In the genomic region with DNA sequence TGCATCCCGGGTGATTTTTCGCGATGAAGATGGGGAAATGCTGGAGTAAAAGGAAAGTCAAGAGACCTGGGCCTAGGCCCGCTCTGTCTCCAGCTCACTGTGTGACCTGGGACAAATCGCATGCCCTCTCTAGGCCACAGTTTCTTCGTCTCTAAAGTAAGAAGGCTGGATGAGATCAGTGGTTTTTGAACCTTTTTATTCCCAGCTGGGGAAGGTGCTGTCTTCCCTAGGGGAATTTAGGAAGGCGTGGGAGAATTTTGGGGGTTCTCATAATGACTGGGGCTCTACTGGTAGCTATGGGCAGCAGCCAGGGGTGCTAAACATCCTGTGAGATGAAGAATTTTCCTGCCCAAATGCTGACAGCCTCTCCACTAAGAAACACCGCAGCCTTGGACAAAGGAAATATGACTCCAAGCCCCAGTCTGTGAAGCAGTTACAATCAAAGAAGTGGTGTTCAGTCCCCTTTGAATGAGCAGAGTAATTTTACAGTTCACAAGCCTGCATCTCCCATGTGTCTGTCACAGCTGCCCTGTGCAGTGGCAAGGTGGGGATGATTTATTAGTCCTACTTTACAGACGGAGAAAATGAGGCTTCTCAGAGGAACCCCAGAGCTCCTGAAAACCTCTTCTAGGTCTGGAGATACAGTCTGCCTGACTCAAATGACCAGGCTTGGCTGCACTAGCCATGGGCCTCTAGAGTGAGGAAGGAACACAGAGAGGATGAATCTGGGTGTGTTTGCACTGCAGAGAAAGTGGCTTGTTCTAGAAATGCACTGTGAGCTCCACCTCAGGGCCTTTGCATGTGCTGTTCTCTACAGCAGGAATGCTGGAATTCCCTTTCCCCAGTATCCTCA, we compare ENCODE assay signal across 15 cellular contexts. TPM values are rescaled to one million over a fixed set of nuclear protein-coding genes. Genes with fewer than 3 reads are reported as not detected.
DNase-seq lines count a peak whose midpoint lies in the region; ATAC-seq, FAIRE-seq and TF ChIP-seq lines count a peak whose summit lies in the region.
"Had no signal": no experiment of that assay in that cellular context is flagged by ENCODE, and none has a peak within 500 bp of the region (broad histone marks: within the 10 kb centered on the region; RNA-seq: fewer than 3 reads in every experiment).

No MANE protein-coding gene starts in this region.

- H3K27me3 Mint-ChIP-seq in HFFc6 (ENCODE audit: insufficient read depth), result peaks cover 15% of the 10 kb centered on the region
- no peaks in the 10 kb centered on the region for H3K27me3 Mint-ChIP-seq in activated T-helper 1 cell treated with anti-CD3 and anti-CD28 coated beads, Interleukin-12 subunit alpha, Interleukin-12 subunit beta, Interleukin-2, Interleukin-4 antibody, amounts not matched to agents 30 ng/mL and 10 ng/mL and 1 ng/mL, durations not matched to agents 14 hours and 24 hours and 36 hours (ENCODE audit: insufficient read depth)
- no peaks in the 10 kb centered on the region for H3K27me3 Mint-ChIP-seq in natural killer cell treated with Interleukin-12 subunit alpha and Interleukin-12 subunit beta and Interleukin-15 and Interleukin-18, amount 100 ng/mL, for 72 hours

- DNase-seq in NCI-H2029 treated with DMSO at 0.1 percent for 48 hours (lab: John Stamatoyannopoulos, UW) (peak; percentile 8), NCI-H2029 (lab: John Stamatoyannopoulos, UW) (no peak), HFFc6 (no peak), NCI-H524 (lab: John Stamatoyannopoulos, UW) (no peak), kidney (no peak)
- no peak for DNase-seq in activated T-helper 1 cell treated with anti-CD3 and anti-CD28 coated beads, Interleukin-12 subunit alpha, Interleukin-12 subunit beta, Interleukin-2, Interleukin-4 antibody, amounts not matched to agents 30 ng/mL and 10 ng/mL and 1 ng/mL, durations not matched to agents 14 hours and 24 hours and 36 hours (ENCODE audit: low spot score)
- DNase-seq in natural killer cell treated with Interleukin-12 subunit alpha and Interleukin-12 subunit beta and Interleukin-15 and Interleukin-18, amount 100 ng/mL, for 72 hours (ENCODE audit: low spot score), result no peak
- no peak for DNase-seq in central memory CD4-positive, alpha-beta T cell
- DNase-seq: right lobe of liver, Right ventricle myocardium superior had no signal

- H3K9me3 Mint-ChIP-seq in HFFc6, result no peaks in the 10 kb centered on the region
- H3K9me3 Mint-ChIP-seq in activated T-helper 1 cell treated with anti-CD3 and anti-CD28 coated beads, Interleukin-12 subunit alpha, Interleukin-12 subunit beta, Interleukin-2, Interleukin-4 antibody, amounts not matched to agents 30 ng/mL and 10 ng/mL and 1 ng/mL, durations not matched to agents 14 hours and 24 hours and 36 hours, result peaks cover 4% of the 10 kb centered on the region
- no peaks in the 10 kb centered on the region for H3K9me3 Mint-ChIP-seq in natural killer cell treated with Interleukin-12 subunit alpha and Interleukin-12 subunit beta and Interleukin-15 and Interleukin-18, amount 100 ng/mL, for 72 hours

- no peaks in the 10 kb centered on the region for H3K36me3 ChIP-seq in kidney (ENCODE audit: control insufficient read depth in 1 of 2, insufficient read depth in 2 of 2, low read length in 2 of 2)
- H3K36me3 ChIP-seq: right lobe of liver had no signal

- intact Hi-C loops in activated T-helper 1 cell treated with anti-CD3 and anti-CD28 coated beads, Interleukin-12 subunit alpha, Interleukin-12 subunit beta, Interleukin-2, Interleukin-4 antibody, amounts not matched to agents 30 ng/mL and 10 ng/mL and 1 ng/mL, durations not matched to agents 14 hours and 24 hours and 36 hours (cut with micrococcal nuclease), result loop anchor here (1.0 to 5.0 kb wide), 12 partner anchors 14 to 452 kb away; a partner anchor contains a TSS
- intact Hi-C loops in kidney (cut with DNase I), result loop anchor here (10.0 kb wide), 1 partner anchor 140 kb away; no protein-coding TSS in a partner anchor

- no peak for FAIRE-seq in kidney (lab: Jason Lieb, UNC)
- FAIRE-seq: A204.1, frontal cortex, keratinocyte had no signal

- no peak overlapping the region for H3K4me3 Mint-ChIP-seq in HFFc6
- H3K4me3 Mint-ChIP-seq in activated T-helper 1 cell treated with anti-CD3 and anti-CD28 coated beads, Interleukin-12 subunit alpha, Interleukin-12 subunit beta, Interleukin-2, Interleukin-4 antibody, amounts not matched to agents 30 ng/mL and 10 ng/mL and 1 ng/mL, durations not matched to agents 14 hours and 24 hours and 36 hours, result peak overlapping the region; percentile 76
- peak overlapping the region; percentile 87 for H3K4me3 Mint-ChIP-seq in natural killer cell treated with Interleukin-12 subunit alpha and Interleukin-12 subunit beta and Interleukin-15 and Interleukin-18, amount 100 ng/mL, for 72 hours

- H3K9ac ChIP-seq in kidney (ENCODE audit: low read length in 2 of 2), result no peak overlapping the region

- no peaks in the 10 kb centered on the region for H3K36me3 Mint-ChIP-seq in HFFc6 (ENCODE audit: low read depth)
- H3K36me3 Mint-ChIP-seq in activated T-helper 1 cell treated with anti-CD3 and anti-CD28 coated beads, Interleukin-12 subunit alpha, Interleukin-12 subunit beta, Interleukin-2, Interleukin-4 antibody, amounts not matched to agents 30 ng/mL and 10 ng/mL and 1 ng/mL, durations not matched to agents 14 hours and 24 hours and 36 hours (ENCODE audit: low read depth), result peaks cover 4% of the 10 kb centered on the region
- H3K36me3 Mint-ChIP-seq in natural killer cell treated with Interleukin-12 subunit alpha and Interleukin-12 subunit beta and Interleukin-15 and Interleukin-18, amount 100 ng/mL, for 72 hours, result no peaks in the 10 kb centered on the region

- H3K4me3 ChIP-seq in kidney (ENCODE audit: low read length in 2 of 2), result no peak overlapping the region
- H3K4me3 ChIP-seq: coronary artery, right lobe of liver had no signal

- H3K27ac Mint-ChIP-seq in HFFc6, result peak overlapping the region; percentile 47; the same call in 1 of the 2 replicates
- peak overlapping the region; percentile 88 for H3K27ac Mint-ChIP-seq in activated T-helper 1 cell treated with anti-CD3 and anti-CD28 coated beads, Interleukin-12 subunit alpha, Interleukin-12 subunit beta, Interleukin-2, Interleukin-4 antibody, amounts not matched to agents 30 ng/mL and 10 ng/mL and 1 ng/mL, durations not matched to agents 14 hours and 24 hours and 36 hours
- peak overlapping the region; percentile 97 to 98 for H3K27ac Mint-ChIP-seq in natural killer cell treated with Interleukin-12 subunit alpha and Interleukin-12 subunit beta and Interleukin-15 and Interleukin-18, amount 100 ng/mL, for 72 hours

- no peak for TF ChIP-seq CTCF in HFFc6 (IDR thresholded peaks at IDR 0.05)
- no peak for TF ChIP-seq CTCF in kidney (IDR thresholded peaks at IDR 0.05; ENCODE audit: borderline replicate concordance, extremely low read depth, insufficient read depth)

- peaks cover 5% of the 10 kb centered on the region in 2 donors for H3K4me1 ChIP-seq in kidney (ENCODE audit: control insufficient read depth in 1 of 2, insufficient read depth in 1 of 2, low read depth in 1 of 2, low read length in 2 of 2)
- H3K4me1 ChIP-seq: right lobe of liver had no signal

- no peak overlapping the region for H3K27ac ChIP-seq in kidney (ENCODE audit: low read depth in 2 of 2, low read length in 2 of 2)
- H3K27ac ChIP-seq: coronary artery, right lobe of liver had no signal

- no peak for ATAC-seq in natural killer cell treated with Interleukin-12 subunit alpha and Interleukin-12 subunit beta and Interleukin-15 and Interleukin-18, amount 100 ng/mL, for 72 hours

- peaks cover 78% of the 10 kb centered on the region for H3K4me1 Mint-ChIP-seq in HFFc6 (ENCODE audit: low read depth)
- peaks cover 87% of the 10 kb centered on the region for H3K4me1 Mint-ChIP-seq in activated T-helper 1 cell treated with anti-CD3 and anti-CD28 coated beads, Interleukin-12 subunit alpha, Interleukin-12 subunit beta, Interleukin-2, Interleukin-4 antibody, amounts not matched to agents 30 ng/mL and 10 ng/mL and 1 ng/mL, durations not matched to agents 14 hours and 24 hours and 36 hours (ENCODE audit: low read depth)
- peaks cover 64 to 72% of the 10 kb centered on the region in 2 donors for H3K4me1 Mint-ChIP-seq in natural killer cell treated with Interleukin-12 subunit alpha and Interleukin-12 subunit beta and Interleukin-15 and Interleukin-18, amount 100 ng/mL, for 72 hours (ENCODE audit: low read depth in 2 of 2)

- peaks cover 0 to 7% of the 10 kb centered on the region in 2 donors for H3K9me3 ChIP-seq in kidney (ENCODE audit: control insufficient read depth in 1 of 2, low read length in 2 of 2)
- H3K9me3 ChIP-seq: right lobe of liver had no signal

RNA-seq across cellular contexts. Expression of a gene that starts 57.2 kb away (rescaled TPM):
- under 1 TPM in 2 of 6 experiments, not detected in 4; 0.26 to 0.45 TPM for total RNA-seq in HFFc6 (2021; fragmentation: NEBNext Ultra II Directional; extraction: Animal tissue kit (Norgen Biotek cat#: 25700))
- 0.05 and 0.10 TPM in 2 replicates for total RNA-seq in activated T-helper 1 cell treated with anti-CD3 and anti-CD28 coated beads, Interleukin-12 subunit alpha, Interleukin-12 subunit beta, Interleukin-2, Interleukin-4 antibody, amounts not matched to agents 30 ng/mL and 10 ng/mL and 1 ng/mL, durations not matched to agents 14 hours and 24 hours and 36 hours
- total RNA-seq in natural killer cell treated with Interleukin-12 subunit alpha and Interleukin-12 subunit beta and Interleukin-15 and Interleukin-18, amount 100 ng/mL, for 72 hours, result 1 to 10 TPM; 4.1 to 7.9 TPM
- 1.5 TPM for total RNA-seq in kidney
- polyA plus RNA-seq in kidney (ENCODE audit: insufficient read depth, low read depth, low replicate concordance), result not detected
- total RNA-seq: frontal cortex, NCI-H460, Right ventricle myocardium superior had no signal

Comparison
In these comparisons a context has a peak if more than half of its experiments do, and no peak if none do; other contexts are left out.
1. H3K27ac Mint-ChIP-seq: peak in every context shown above with its lines; median percentile 98 in natural killer cell treated with Interleukin-12 subunit alpha and Interleukin-12 subunit beta and Interleukin-15 and Interleukin-18, amount 100 ng/mL, for 72 hours; 88 in activated T-helper 1 cell treated with anti-CD3 and anti-CD28 coated beads, Interleukin-12 subunit alpha, Interleukin-12 subunit beta, Interleukin-2, Interleukin-4 antibody, amounts not matched to agents 30 ng/mL and 10 ng/mL and 1 ng/mL, durations not matched to agents 14 hours and 24 hours and 36 hours; 47 in HFFc6.